Comparison of ENCODE assay signal across 11 cellular contexts in the genomic region with DNA sequence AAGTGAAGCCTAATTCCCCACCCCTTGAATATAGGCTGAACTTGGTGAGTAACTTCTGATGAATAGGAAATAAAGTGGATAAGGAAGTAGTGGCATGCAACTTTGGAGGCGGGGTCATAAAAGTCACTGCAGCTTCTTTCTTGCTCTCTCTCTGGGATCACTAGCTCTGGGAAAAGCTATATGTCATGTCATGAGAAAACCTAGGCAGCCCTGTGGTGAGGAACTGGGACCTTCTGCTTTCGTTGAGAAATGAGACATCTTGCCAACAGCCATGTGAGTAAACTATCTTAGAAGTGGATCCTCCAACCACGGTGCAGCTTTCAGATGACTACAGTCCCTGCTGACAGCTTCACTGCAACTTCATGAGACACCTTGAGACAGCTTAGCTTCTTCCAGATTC. TPM values are rescaled to one million over a fixed set of nuclear protein-coding genes. Genes with fewer than 3 reads are reported as not detected.
DNase-seq lines count a peak whose midpoint lies in the region; ATAC-seq lines count a peak whose summit lies in the region.
"Had no signal": no experiment of that assay in that cellular context is flagged by ENCODE, and none has a peak within 500 bp of the region (broad histone marks: within the 10 kb centered on the region; RNA-seq: fewer than 3 reads in every experiment).

No MANE protein-coding gene starts in this region.

- no peaks in the 10 kb centered on the region for H3K36me3 Mint-ChIP-seq in effector memory CD8-positive, alpha-beta T cell (ENCODE audit: insufficient read depth)

- H3K27me3 Mint-ChIP-seq in effector memory CD8-positive, alpha-beta T cell: peaks cover 8 to 27% of the 10 kb centered on the region in 2 donors
- H3K27me3 Mint-ChIP-seq: activated B cell treated with CpG ODN at 0.5 μM for 24 hours had no signal

- in situ Hi-C loops in SK-MEL-5 (cut with HindIII; ENCODE audit: low pct_unique_long_range_greater_than_20kb, low sequenced_read_pairs): no loop called here

- no peak overlapping the region for H3K27ac Mint-ChIP-seq in effector memory CD8-positive, alpha-beta T cell
- H3K27ac Mint-ChIP-seq: activated B cell treated with CpG ODN at 0.5 μM for 24 hours had no signal

- H3K4me1 Mint-ChIP-seq in effector memory CD8-positive, alpha-beta T cell (ENCODE audit: low read depth in 2 of 2): no peaks in the 10 kb centered on the region
- H3K4me1 Mint-ChIP-seq: activated B cell treated with CpG ODN at 0.5 μM for 24 hours had no signal

- no peak overlapping the region for H3K4me3 Mint-ChIP-seq in effector memory CD8-positive, alpha-beta T cell
- H3K4me3 Mint-ChIP-seq: activated B cell treated with CpG ODN at 0.5 μM for 24 hours had no signal

- ATAC-seq in HG02885 (IDR thresholded peaks at IDR 0.05; ENCODE audit: poor library complexity, unreplicated experiment) (peak; percentile 89), HG02970 (IDR thresholded peaks at IDR 0.05; ENCODE audit: low FRiP score, unreplicated experiment) (no peak), HG02763 (IDR thresholded peaks at IDR 0.05; ENCODE audit: unreplicated experiment) (no peak), HG03439 (IDR thresholded peaks at IDR 0.05; ENCODE audit: unreplicated experiment) (no peak)
- ATAC-seq in effector memory CD8-positive, alpha-beta T cell (replicated peaks): no peak

- DNase-seq in GM04504 (ENCODE audit: low read depth): peak; percentile 48
- peak; percentile 12 for DNase-seq in SK-MEL-5 (ENCODE audit: low read depth, low spot score)
- DNase-seq in kidney tubule cell (ENCODE audit: low spot score): peak; percentile 58
- no peak for DNase-seq in effector memory CD8-positive, alpha-beta T cell
- DNase-seq: activated B cell treated with CpG ODN at 0.5 μM for 24 hours; effector CD4-positive, alpha-beta T cell; islet precursor cell had no signal

- H3K9me3 Mint-ChIP-seq in effector memory CD8-positive, alpha-beta T cell: no peaks in the 10 kb centered on the region
- H3K9me3 Mint-ChIP-seq: activated B cell treated with CpG ODN at 0.5 μM for 24 hours had no signal

RNA-seq across cellular contexts. Expression of a gene that starts 15.7 kb away (rescaled TPM):
- 1.2 and 2.9 TPM in 2 replicates for total RNA-seq in SK-MEL-5 (2014; rRNA removed; shearing (Covaris generic))
- polyA plus RNA-seq in SK-MEL-5 (2015; cell fraction: cytosol; rRNA removed): 0.60 and 1.3 TPM in 2 replicates
- 0.44 and 4.6 TPM in 2 replicates for polyA plus RNA-seq in SK-MEL-5 (2015; cell fraction: nucleus; rRNA removed)
- total RNA-seq: activated B cell treated with CpG ODN at 0.5 μM for 24 hours had no signal

RNA-seq across cellular contexts. Expression of a gene that starts 15.8 kb away (rescaled TPM):
- total RNA-seq in SK-MEL-5 (2014; rRNA removed; shearing (Covaris generic)): 0.08 TPM in 2 replicates
- not detected in 2 replicates for polyA plus RNA-seq in SK-MEL-5 (2015; cell fraction: cytosol; rRNA removed)
- polyA plus RNA-seq in SK-MEL-5 (2015; cell fraction: nucleus; rRNA removed): not detected in 2 replicates

Comparison
In these comparisons a context has a peak if more than half of its experiments do, and no peak if none do; other contexts are left out.
1. DNase-seq: peak in GM04504 (single experiment), SK-MEL-5 (single experiment) and kidney tubule cell (single experiment); none in effector memory CD8-positive, alpha-beta T cell (0 of 3).